In the genomic region with DNA sequence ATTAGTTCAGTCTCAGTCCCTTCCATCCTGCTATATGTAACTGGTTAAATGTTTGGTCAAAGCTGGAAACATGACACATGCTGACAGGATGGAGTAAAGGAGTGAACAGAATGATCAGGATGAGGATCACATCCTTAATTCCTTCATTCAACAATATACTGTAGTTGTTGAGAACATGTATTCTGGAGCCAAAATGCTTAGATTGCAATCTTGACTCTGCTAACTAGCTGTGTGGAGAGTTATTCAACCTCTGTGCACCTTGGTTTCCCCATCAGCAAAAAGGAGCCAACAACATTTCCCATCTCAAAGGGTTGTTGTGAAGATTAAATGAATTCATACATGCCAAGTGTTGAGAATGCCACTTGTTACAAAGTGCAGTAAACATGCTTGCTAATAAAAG, we compare ENCODE assay signal across 12 cellular contexts. TPM values are rescaled to one million over a fixed set of nuclear protein-coding genes. Genes with fewer than 3 reads are reported as not detected.
"Had no signal": no experiment of that assay in that cellular context is flagged by ENCODE, and none has a peak within 500 bp of the region (broad histone marks: within the 10 kb centered on the region; RNA-seq: fewer than 3 reads in every experiment).

No MANE protein-coding gene starts in this region.

- H3K4me1 ChIP-seq: HAP-1 had no signal

- H3K36me3 ChIP-seq: HAP-1 had no signal

- H2AFZ ChIP-seq: GM23248 had no signal

- H3K9ac ChIP-seq: GM23248, KMS-11 had no signal

- H3K27ac ChIP-seq: GM23248, HL-60, KMS-11 had no signal

- H3K9me3 ChIP-seq: HAP-1 had no signal

- DNase-seq: GM23248, GOT3, H7, HFFc6, IMR-90, KBM-7 had no signal

- H3K4me3 ChIP-seq: GM23248, HAP-1 had no signal

- ATAC-seq: HCT116 had no signal

- H3K4me3 Mint-ChIP-seq: HFFc6 had no signal

- H3K4me2 ChIP-seq: KMS-11 had no signal

- H3K9me3 Mint-ChIP-seq: HFFc6 had no signal

- H3K27ac Mint-ChIP-seq: HFFc6 had no signal

RNA-seq across cellular contexts. Expression of gene ENTHD1, which starts 12.8 kb away (rescaled TPM):
- total RNA-seq: GM23248, H4, H7, HFFc6, HT1080, IMR-90 had no signal
- polyA plus RNA-seq: GM23248, IMR-90 had no signal

RNA-seq across cellular contexts. Expression of gene GRAP2, which starts 20.2 kb away (rescaled TPM):
- total RNA-seq: GM23248, H4, HFFc6, IMR-90 had no signal
- polyA plus RNA-seq: GM23248, IMR-90 had no signal
